ENCODE assay signal across 21 cellular contexts in the genomic region with DNA sequence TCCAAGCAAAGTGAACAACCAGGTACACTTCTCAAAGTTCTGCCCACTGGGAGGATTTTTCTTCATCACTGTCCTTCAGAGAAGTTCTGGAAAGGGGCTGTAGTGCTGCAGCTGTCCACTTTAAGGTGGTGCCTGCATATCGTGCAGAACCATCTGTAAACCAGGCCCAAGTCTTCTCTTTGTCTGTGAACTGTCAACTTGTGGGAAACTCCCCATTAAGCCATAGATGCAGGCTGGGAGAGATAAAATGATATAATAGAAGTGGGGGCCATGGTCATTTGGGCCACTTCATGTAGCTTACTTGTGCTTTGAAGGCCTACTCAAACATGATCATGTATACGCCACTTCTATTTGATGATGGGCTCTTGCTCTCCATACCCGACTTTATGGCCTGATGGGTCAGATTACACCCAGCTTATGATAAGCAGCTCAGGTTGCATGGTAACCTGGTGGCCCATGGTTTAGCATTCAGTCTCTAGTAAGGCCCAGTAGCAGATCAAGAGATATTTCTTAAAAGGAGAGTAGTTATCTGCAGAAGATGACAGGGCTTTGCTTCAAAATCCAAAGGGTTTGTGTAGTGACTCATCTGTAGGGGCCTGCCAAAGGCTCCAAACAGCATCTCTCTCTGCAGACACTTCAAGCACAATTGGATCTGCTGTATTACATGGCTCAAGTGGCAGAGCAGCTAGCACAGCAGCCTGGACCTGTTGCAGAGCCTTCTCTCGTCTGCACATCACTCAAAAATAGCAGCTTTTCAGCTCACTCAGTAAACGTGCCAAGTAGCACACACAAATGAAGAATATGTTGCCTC. TPM values are rescaled to one million over a fixed set of nuclear protein-coding genes. Genes with fewer than 3 reads are reported as not detected.
DNase-seq lines count a peak whose midpoint lies in the region; ATAC-seq and TF ChIP-seq lines count a peak whose summit lies in the region.
"Had no signal": no experiment of that assay in that cellular context is flagged by ENCODE, and none has a peak within 500 bp of the region (broad histone marks: within the 10 kb centered on the region; RNA-seq: fewer than 3 reads in every experiment).

No MANE protein-coding gene starts in this region.

- TF ChIP-seq RAD21 in SK-N-SH (IDR thresholded peaks at IDR 0.05; ENCODE audit: low read length), result no peak

- H3K9me2 ChIP-seq in SK-N-SH (no peaks in the 10 kb centered on the region), OCI-LY7 (ENCODE audit: insufficient read depth, low read length) (no peaks in the 10 kb centered on the region)

- WGBS in SK-N-SH (ENCODE audit: low lambda C conversion rate), result 46% methylated on average over 5 of the region's 5 CpGs

- ATAC-seq in HG03280 (IDR thresholded peaks at IDR 0.05; ENCODE audit: unreplicated experiment), result no peak
- ATAC-seq: activated CD8-positive, alpha-beta T cell treated with anti-CD3 and anti-CD28 coated beads for 36 hours; heart right ventricle; left lung; Right ventricle myocardium inferior had no signal

- H3K4me1 ChIP-seq in SK-N-SH (ENCODE audit: control insufficient read depth in 1 of 2, insufficient read depth in 2 of 2, low read depth in 1 of 2, low read length in 1 of 2) (no peaks in the 10 kb centered on the region), OCI-LY7 (ENCODE audit: insufficient read depth, low read length, poor library complexity, severe bottlenecking) (no peaks in the 10 kb centered on the region)
- H3K4me1 ChIP-seq: heart right ventricle, left lung, vagina had no signal

- TF ChIP-seq CTCF in SK-N-SH (IDR thresholded peaks at IDR 0.05), result no peak
- no peak for TF ChIP-seq CTCF in fibroblast of the aortic adventitia (IDR thresholded peaks at IDR 0.05; ENCODE audit: insufficient read depth, low read length)
- no peak for TF ChIP-seq CTCF in OCI-LY7 (conservative IDR thresholded peaks at IDR 0.05; ENCODE audit: low read length)

- DNase-seq in DMS153 treated with DMSO at 0.1 percent for 48 hours (lab: John Stamatoyannopoulos, UW; ENCODE audit: unreplicated experiment) (peak; percentile 56), LHCN-M2 (ENCODE audit: low read depth) (peak; percentile 32), SK-N-SH (no peak), fibroblast of the aortic adventitia (ENCODE audit: low read depth) (peak; percentile 83), OCI-LY7 (ENCODE audit: low spot score) (no peak)
- no peak for DNase-seq in stimulated activated naive CD4-positive, alpha-beta T cell treated with Interleukin-2 at 50 U/mL for 16 hours (lab: John Stamatoyannopoulos, UW)
- DNase-seq in activated CD4-positive, alpha-beta T cell treated with anti-CD3 and anti-CD28 coated beads, Interleukin-2, amount 50 U/mL, for 1 hour, result no peak
- DNase-seq: activated CD8-positive, alpha-beta T cell treated with anti-CD3 and anti-CD28 coated beads for 36 hours; activated gamma-delta T cell; caudate nucleus; H9; heart right ventricle; left lung; naive B cell; stimulated activated CD4-positive, alpha-beta T cell treated with anti-CD3 and anti-CD28 coated beads, Interleukin-4, amount 100 ng/mL, for 4 hours; stimulated activated naive CD4-positive, alpha-beta T cell; T1000 had no signal

- H3K36me3 ChIP-seq in SK-N-SH (replicated peaks in 1 of 2; ENCODE audit: control insufficient read depth in 1 of 2, insufficient read depth in 2 of 2, low read length in 1 of 2) (no peaks in the 10 kb centered on the region), OCI-LY7 (ENCODE audit: insufficient read depth, low read length) (no peaks in the 10 kb centered on the region)
- H3K36me3 ChIP-seq: heart right ventricle, left lung, vagina had no signal

- no peak overlapping the region for H2AFZ ChIP-seq in SK-N-SH (ENCODE audit: low read depth)
- no peak overlapping the region for H2AFZ ChIP-seq in OCI-LY7 (ENCODE audit: low read length)

- H3K4me2 ChIP-seq in SK-N-SH, result peak overlapping the region; percentile 13; the same call in 1 of the 2 replicates
- no peak overlapping the region for H3K4me2 ChIP-seq in OCI-LY7 (ENCODE audit: low read length)

- H4K20me1 ChIP-seq in SK-N-SH (ENCODE audit: insufficient read depth) (no peaks in the 10 kb centered on the region), OCI-LY7 (ENCODE audit: insufficient read depth, low read length) (no peaks in the 10 kb centered on the region)

- intact Hi-C loops in OCI-LY7 (cut with micrococcal nuclease; ENCODE audit: unreplicated experiment), result no loop called here

- CTCF ChIA-PET in SK-N-SH (lab: Yijun Ruan, JAX) (interaction anchor here (1.2 kb wide), 1 partner anchor 28 kb away, joined by 6 read pairs; no protein-coding TSS in a partner anchor), OCI-LY7 (lab: Charles Lee; ENCODE audit: unreplicated experiment) (no interaction called here)

- H3K79me2 ChIP-seq in SK-N-SH (ENCODE audit: insufficient read depth) (no peaks in the 10 kb centered on the region), OCI-LY7 (ENCODE audit: insufficient read depth, low read depth, low read length) (no peaks in the 10 kb centered on the region)

- peaks cover 13% of the 10 kb centered on the region for H3F3A ChIP-seq in SK-N-SH (replicated peaks; ENCODE audit: insufficient read depth)

- no TSS peak for BruUV-seq in OCI-LY7 (replicated peaks; lab: Mats Ljungman, UMichigan)

- no peak overlapping the region for H3K9ac ChIP-seq in SK-N-SH

- H3K27ac ChIP-seq in SK-N-SH (ENCODE audit: low read depth in 2 of 2, low read length in 1 of 2) (no peak overlapping the region), OCI-LY7 (ENCODE audit: low read depth, low read length, poor library complexity, severe bottlenecking) (no peak overlapping the region)
- H3K27ac ChIP-seq: heart right ventricle, left lung, vagina had no signal

- no peak overlapping the region for H3K4me3 ChIP-seq in SK-N-SH (ENCODE audit: low read depth in 2 of 2, low read length in 1 of 2)
- H3K4me3 ChIP-seq in fibroblast of the aortic adventitia (ENCODE audit: low read depth, low read length), result no peak overlapping the region
- H3K4me3 ChIP-seq in OCI-LY7 (ENCODE audit: low read depth, low read length, poor library complexity, severe bottlenecking), result no peak overlapping the region
- H3K4me3 ChIP-seq: heart right ventricle, left lung, vagina had no signal

- H3K9me3 ChIP-seq in SK-N-SH, result no peaks in the 10 kb centered on the region
- no peaks in the 10 kb centered on the region for H3K9me3 ChIP-seq in OCI-LY7 (ENCODE audit: low read length)
- H3K9me3 ChIP-seq: heart right ventricle, left lung, vagina had no signal

- 0 out of 4 replicates have a peak, but pooled peaks of 1 of the 2 experiments have one; percentile 21 for TF ChIP-seq EP300 in SK-N-SH (IDR thresholded peaks at IDR 0.05; ENCODE audit: borderline replicate concordance in 1 of 2, low read depth in 1 of 2, low read length in 1 of 2)

- no peaks in the 10 kb centered on the region for H3K27me3 ChIP-seq in SK-N-SH (ENCODE audit: insufficient read depth)
- H3K27me3 ChIP-seq: vagina had no signal

- POLR2A ChIA-PET in SK-N-SH (lab: Yijun Ruan, JAX) (no interaction called here), OCI-LY7 (lab: Charles Lee) (no interaction called here)

TF ChIP-seq in SK-N-SH, 30 proteins besides CTCF, POLR2A, EP300 and RAD21:
- no peak for TF ChIP-seq TAF1 (IDR thresholded peaks at IDR 0.05; ENCODE audit: borderline replicate concordance, low read depth, low read length)
- TF ChIP-seq FOSL2 (IDR thresholded peaks at IDR 0.05; ENCODE audit: borderline replicate concordance, low read depth), result peak; percentile 72; the same call in 1 of the 2 replicates
- TF ChIP-seq, protein P1, sequence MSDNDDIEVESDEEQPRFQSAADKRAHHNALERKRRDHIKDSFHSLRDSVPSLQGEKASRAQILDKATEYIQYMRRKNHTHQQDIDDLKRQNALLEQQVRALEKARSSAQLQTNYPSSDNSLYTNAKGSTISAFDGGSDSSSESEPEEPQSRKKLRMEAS (IDR thresholded peaks at IDR 0.05; ENCODE audit: low read depth), result 0 out of 2 replicates have a peak, but pooled peaks have one; percentile 20
- TF ChIP-seq, protein P2, sequence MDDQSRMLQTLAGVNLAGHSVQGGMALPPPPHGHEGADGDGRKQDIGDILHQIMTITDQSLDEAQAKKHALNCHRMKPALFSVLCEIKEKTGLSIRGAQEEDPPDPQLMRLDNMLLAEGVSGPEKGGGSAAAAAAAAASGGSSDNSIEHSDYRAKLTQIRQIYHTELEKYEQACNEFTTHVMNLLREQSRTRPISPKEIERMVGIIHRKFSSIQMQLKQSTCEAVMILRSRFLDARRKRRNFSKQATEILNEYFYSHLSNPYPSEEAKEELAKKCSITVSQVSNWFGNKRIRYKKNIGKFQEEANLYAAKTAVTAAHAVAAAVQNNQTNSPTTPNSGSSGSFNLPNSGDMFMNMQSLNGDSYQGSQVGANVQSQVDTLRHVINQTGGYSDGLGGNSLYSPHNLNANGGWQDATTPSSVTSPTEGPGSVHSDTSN (IDR thresholded peaks at IDR 0.05), result peak; percentile 64
- peak; percentile 52 for TF ChIP-seq JUND (IDR thresholded peaks at IDR 0.05)
- TF ChIP-seq NFIC (IDR thresholded peaks at IDR 0.05; ENCODE audit: borderline replicate concordance), result peak; percentile 52; the same call in 1 of the 2 replicates

RNA-seq across cellular contexts. Expression of a gene that starts 15.7 kb away (rescaled TPM):
- total RNA-seq in LHCN-M2 (2014; rRNA removed), result 405 and 446 TPM in 2 replicates
- 654 TPM for polyA plus RNA-seq in LHCN-M2 (2012)
- 458 and 492 TPM in 2 replicates for polyA plus RNA-seq in SK-N-SH (2012; rRNA removed)
- 622 and 790 TPM in 2 replicates for polyA plus RNA-seq in SK-N-SH (2012; cell fraction: cytosol; rRNA removed)
- polyA plus RNA-seq in SK-N-SH (2012; cell fraction: nucleus; rRNA removed), result 127 and 171 TPM in 2 replicates
- 393 and 484 TPM in 2 replicates for total RNA-seq in fibroblast of the aortic adventitia (ENCODE audit: low replicate concordance)
- total RNA-seq in OCI-LY7 (2014; rRNA removed; shearing (Covaris generic)), result 350 and 372 TPM in 2 replicates
- 736 and 805 TPM in 2 replicates for total RNA-seq in OCI-LY7 (2022)

RNA-seq across cellular contexts. Expression of a gene that starts 34.0 kb away (rescaled TPM):
- total RNA-seq in LHCN-M2 (2014; rRNA removed) (23.5 and 24.8 TPM in 2 replicates), fibroblast of the aortic adventitia (ENCODE audit: low replicate concordance) (0.74 and 4.2 TPM in 2 replicates), OCI-LY7 (2022) (4.7 and 5.6 TPM in 2 replicates)
- polyA plus RNA-seq in LHCN-M2 (2012), result 31.8 TPM
- polyA plus RNA-seq in SK-N-SH (2012; rRNA removed), result 39.6 and 73.9 TPM in 2 replicates
- 71.2 and 72.6 TPM in 2 replicates for polyA plus RNA-seq in SK-N-SH (2012; cell fraction: cytosol; rRNA removed)
- polyA plus RNA-seq in SK-N-SH (2012; cell fraction: nucleus; rRNA removed), result 48.7 and 52.6 TPM in 2 replicates
- total RNA-seq in OCI-LY7 (2014; rRNA removed; shearing (Covaris generic)), result 0.75 and 1.5 TPM in 2 replicates
- total RNA-seq: Right ventricle myocardium inferior, vagina had no signal
- polyA plus RNA-seq: CD14-positive monocyte had no signal

Comparison
In these comparisons a context has a peak if more than half of its experiments do, and no peak if none do; other contexts are left out.
1. DNase-seq: peak in DMS153 treated with DMSO at 0.1 percent for 48 hours (single experiment), LHCN-M2 (single experiment) and fibroblast of the aortic adventitia (single experiment); none in SK-N-SH (single experiment), OCI-LY7 (single experiment), stimulated activated naive CD4-positive, alpha-beta T cell treated with Interleukin-2 at 50 U/mL for 16 hours (single experiment) and activated CD4-positive, alpha-beta T cell treated with anti-CD3 and anti-CD28 coated beads, Interleukin-2, amount 50 U/mL, for 1 hour (single experiment).